Comparison of ENCODE assay signal across 8 cellular contexts in the genomic region with DNA sequence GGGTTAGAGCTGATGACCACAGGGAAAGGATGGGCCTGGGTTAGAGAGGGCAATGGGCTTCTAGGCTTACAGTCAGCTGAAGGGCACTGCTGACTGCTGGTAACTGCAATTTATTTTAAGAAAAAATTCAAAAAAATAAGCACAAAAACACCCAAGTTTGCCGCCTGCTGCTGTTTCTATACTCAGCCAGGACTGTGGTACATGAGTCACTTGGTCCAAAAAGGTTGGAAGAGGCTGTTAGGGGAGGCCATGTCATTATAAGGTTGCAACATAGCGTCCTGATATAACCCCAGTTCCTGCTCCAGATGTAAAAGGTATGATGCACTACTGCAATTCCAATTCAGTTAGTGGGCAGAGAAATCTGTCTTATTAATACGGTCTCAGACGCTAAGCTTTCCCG.
DNase-seq lines count a peak whose midpoint lies in the region; ATAC-seq and TF ChIP-seq lines count a peak whose summit lies in the region.

No MANE protein-coding gene starts in this region.

- H3K27me3 ChIP-seq in right cardiac atrium (ENCODE audit: control insufficient read depth, insufficient read depth) (no peaks in the 10 kb centered on the region), vagina (no peaks in the 10 kb centered on the region), A673 (replicated peaks; ENCODE audit: insufficient read depth, low read depth, low read length, poor library complexity) (peaks cover 16% of the 10 kb centered on the region), SJCRH30 (no peaks in the 10 kb centered on the region)

- DNase-seq in activated naive CD4-positive, alpha-beta T cell treated with Interleukin-2 at 50 U/mL for 16 hours: no peak
- DNase-seq in right cardiac atrium (no peak), vagina (ENCODE audit: extremely low spot score in 2 of 2) (no peak), A673 (ENCODE audit: low spot score) (no peak), NCI-H2227 (lab: John Stamatoyannopoulos, UW; ENCODE audit: unreplicated experiment) (no peak), SJCRH30 (no peak)

- TF ChIP-seq POLR2A in vagina (IDR thresholded peaks at IDR 0.05): no peak

- no peak for TF ChIP-seq CTCF in vagina (IDR thresholded peaks at IDR 0.05)
- no peak for TF ChIP-seq CTCF in A673 (conservative IDR thresholded peaks at IDR 0.05; ENCODE audit: low read depth, low read length)

- POLR2A ChIA-PET in A673 (lab: Charles Lee; ENCODE audit: low non-redundant PET): no interaction called here

- H3K4me1 Mint-ChIP-seq in activated naive CD4-positive, alpha-beta T cell treated with anti-CD3 and anti-CD28 coated beads, Interleukin-2, amount 50 U/mL, for 24 hours: peaks cover 98% of the 10 kb centered on the region
- H3K4me1 Mint-ChIP-seq in activated T-helper 17 cell treated with anti-CD3 and anti-CD28 coated beads, Interleukin-2, amount 50 U/mL, for 72 hours: peaks cover 89% of the 10 kb centered on the region

- H3K4me3 ChIP-seq in right cardiac atrium (ENCODE audit: low read length) (no peak overlapping the region), vagina (no peak overlapping the region), A673 (ENCODE audit: low read depth, low read length, poor library complexity, severe bottlenecking) (no peak overlapping the region), SJCRH30 (no peak overlapping the region)

- 77% methylated on average over 5 of the region's 5 CpGs for WGBS in right cardiac atrium

- H3K36me3 ChIP-seq in vagina: peaks cover 3 to 26% of the 10 kb centered on the region in 2 donors
- H3K36me3 ChIP-seq in A673 (ENCODE audit: insufficient read depth, low read length, poor library complexity, severe bottlenecking): no peaks in the 10 kb centered on the region
- H3K36me3 ChIP-seq in SJCRH30: peaks cover 50% of the 10 kb centered on the region

- peaks cover 61% of the 10 kb centered on the region for H3K36me3 Mint-ChIP-seq in activated naive CD4-positive, alpha-beta T cell treated with anti-CD3 and anti-CD28 coated beads, Interleukin-2, amount 50 U/mL, for 24 hours
- peaks cover 100% of the 10 kb centered on the region for H3K36me3 Mint-ChIP-seq in activated T-helper 17 cell treated with anti-CD3 and anti-CD28 coated beads, Interleukin-2, amount 50 U/mL, for 72 hours (ENCODE audit: low read depth)

- CTCF ChIA-PET in A673 (lab: Charles Lee): no interaction called here

- H3K9me3 Mint-ChIP-seq in activated naive CD4-positive, alpha-beta T cell treated with anti-CD3 and anti-CD28 coated beads, Interleukin-2, amount 50 U/mL, for 24 hours: peaks cover 3% of the 10 kb centered on the region
- no peaks in the 10 kb centered on the region for H3K9me3 Mint-ChIP-seq in activated T-helper 17 cell treated with anti-CD3 and anti-CD28 coated beads, Interleukin-2, amount 50 U/mL, for 72 hours

- H3K27me3 Mint-ChIP-seq in activated naive CD4-positive, alpha-beta T cell treated with anti-CD3 and anti-CD28 coated beads, Interleukin-2, amount 50 U/mL, for 24 hours: no peaks in the 10 kb centered on the region
- H3K27me3 Mint-ChIP-seq in activated T-helper 17 cell treated with anti-CD3 and anti-CD28 coated beads, Interleukin-2, amount 50 U/mL, for 72 hours: no peaks in the 10 kb centered on the region

- intact Hi-C loops in right cardiac atrium (cut with DNase I) (no loop called here), vagina (cut with DNase I) (no loop called here), A673 (cut with micrococcal nuclease; ENCODE audit: unreplicated experiment) (no loop called here)

- BruUV-seq in A673 (replicated peaks; lab: Mats Ljungman, UMichigan): no TSS peak

- peak overlapping the region; percentile 97 for H3K27ac Mint-ChIP-seq in activated naive CD4-positive, alpha-beta T cell treated with anti-CD3 and anti-CD28 coated beads, Interleukin-2, amount 50 U/mL, for 24 hours
- H3K27ac Mint-ChIP-seq in activated T-helper 17 cell treated with anti-CD3 and anti-CD28 coated beads, Interleukin-2, amount 50 U/mL, for 72 hours: peak overlapping the region; percentile 100

- H3K27ac ChIP-seq in right cardiac atrium (ENCODE audit: low read length): no peak overlapping the region
- H3K27ac ChIP-seq in vagina: peak overlapping the region; percentile 67
- no peak overlapping the region for H3K27ac ChIP-seq in A673 (ENCODE audit: low read depth, low read length, poor library complexity, severe bottlenecking)
- no peak overlapping the region for H3K27ac ChIP-seq in SJCRH30

- H3K4me3 Mint-ChIP-seq in activated naive CD4-positive, alpha-beta T cell treated with anti-CD3 and anti-CD28 coated beads, Interleukin-2, amount 50 U/mL, for 24 hours: peak overlapping the region; percentile 71
- H3K4me3 Mint-ChIP-seq in activated T-helper 17 cell treated with anti-CD3 and anti-CD28 coated beads, Interleukin-2, amount 50 U/mL, for 72 hours: peak overlapping the region; percentile 99

- H3K4me1 ChIP-seq in right cardiac atrium (ENCODE audit: control insufficient read depth, insufficient read depth, low read length): peaks cover 18% of the 10 kb centered on the region
- H3K4me1 ChIP-seq in vagina: peaks cover 53% of the 10 kb centered on the region
- no peaks in the 10 kb centered on the region for H3K4me1 ChIP-seq in A673 (ENCODE audit: insufficient read depth, low read length, poor library complexity, severe bottlenecking)
- H3K4me1 ChIP-seq in SJCRH30: no peaks in the 10 kb centered on the region; the same call in 1 of the 2 replicates

- H3K9me3 ChIP-seq in right cardiac atrium (ENCODE audit: control insufficient read depth, low read length): no peaks in the 10 kb centered on the region
- H3K9me3 ChIP-seq in vagina: no peaks in the 10 kb centered on the region
- no peaks in the 10 kb centered on the region for H3K9me3 ChIP-seq in A673 (ENCODE audit: low read depth, low read length, poor library complexity, severe bottlenecking)
- no peaks in the 10 kb centered on the region for H3K9me3 ChIP-seq in SJCRH30 (replicated peaks)

- ATAC-seq in activated T-helper 17 cell treated with anti-CD3 and anti-CD28 coated beads, Interleukin-2, amount 50 U/mL, for 72 hours (replicated peaks): peak; percentile 65
- ATAC-seq in right cardiac atrium: peak; percentile 40 to 65
